ENCODE assay signal across 20 cellular contexts in genomic region chr11:119476666-119477331, GRCh38. TPM values are rescaled to one million over a fixed set of nuclear protein-coding genes. Genes with fewer than 3 reads are reported as not detected.
"Had no signal": no experiment of that assay in that cellular context is flagged by ENCODE, and none has a peak within 500 bp of the region (broad histone marks: within the 10 kb centered on the region; RNA-seq: fewer than 3 reads in every experiment).

No MANE protein-coding gene starts in this region.

- H3K9ac ChIP-seq: parathyroid adenoma, SK-N-SH had no signal

- H3K4me2 ChIP-seq: SK-N-SH had no signal

- H3K27me3 ChIP-seq: ascending aorta, gastroesophageal sphincter, suprapubic skin had no signal

- H3K4me3 Mint-ChIP-seq: activated naive CD4-positive, alpha-beta T cell treated with anti-CD3 and anti-CD28 coated beads, Interleukin-2, amount 10 ng/mL, durations not matched to agents 7 days and 5 days; activated T-helper 17 cell treated with anti-CD3 and anti-CD28 coated beads, Interleukin-2, amount 50 U/mL, for 72 hours; naive thymus-derived CD4-positive, alpha-beta T cell; T-cell had no signal

- H2AFZ ChIP-seq: parathyroid adenoma had no signal

- H3K9me3 ChIP-seq: ascending aorta, gastroesophageal sphincter, heart right ventricle, SK-N-SH, suprapubic skin, upper lobe of right lung had no signal

- H3K36me3 Mint-ChIP-seq: activated naive CD4-positive, alpha-beta T cell treated with anti-CD3 and anti-CD28 coated beads, Interleukin-2, amount 10 ng/mL, durations not matched to agents 7 days and 5 days; naive thymus-derived CD4-positive, alpha-beta T cell; T-cell had no signal

- H3K9me3 Mint-ChIP-seq: activated naive CD4-positive, alpha-beta T cell treated with anti-CD3 and anti-CD28 coated beads, Interleukin-2, amount 10 ng/mL, durations not matched to agents 7 days and 5 days; activated T-helper 17 cell treated with anti-CD3 and anti-CD28 coated beads, Interleukin-2, amount 50 U/mL, for 72 hours; T-cell had no signal

- H3K27ac Mint-ChIP-seq: activated naive CD4-positive, alpha-beta T cell treated with anti-CD3 and anti-CD28 coated beads, Interleukin-2, amount 10 ng/mL, durations not matched to agents 7 days and 5 days; activated T-helper 17 cell treated with anti-CD3 and anti-CD28 coated beads, Interleukin-2, amount 50 U/mL, for 72 hours; T-cell had no signal

- H3K4me3 ChIP-seq: ascending aorta, gastroesophageal sphincter, heart right ventricle, suprapubic skin, upper lobe of right lung had no signal

- H3K36me3 ChIP-seq: ascending aorta, gastroesophageal sphincter, heart right ventricle, suprapubic skin, upper lobe of right lung had no signal

- H3K4me1 Mint-ChIP-seq: activated naive CD4-positive, alpha-beta T cell treated with anti-CD3 and anti-CD28 coated beads, Interleukin-2, amount 10 ng/mL, durations not matched to agents 7 days and 5 days had no signal

- H3K27ac ChIP-seq: ascending aorta, gastroesophageal sphincter, heart right ventricle, parathyroid adenoma, suprapubic skin, upper lobe of right lung had no signal

- ATAC-seq: activated CD4-positive, CD25-positive, alpha-beta regulatory T cell treated with anti-CD3 and anti-CD28 coated beads, Interleukin-2, amount 50 U/mL, for 24 hours; activated T-helper 17 cell treated with anti-CD3 and anti-CD28 coated beads, Interleukin-2, amount 50 U/mL, for 72 hours; gastroesophageal sphincter; heart right ventricle; naive thymus-derived CD4-positive, alpha-beta T cell; stimulated activated naive CD8-positive, alpha-beta T cell treated with anti-CD3 and anti-CD28 coated beads, Interleukin-15, Interleukin-2, amounts not matched to agents 100 U/mL and 50 U/mL, for 24 hours; T-cell; upper lobe of right lung had no signal

- H3K4me1 ChIP-seq: ascending aorta, upper lobe of right lung had no signal

- DNase-seq: activated CD4-positive, alpha-beta T cell treated with anti-CD3 and anti-CD28 coated beads, Interleukin-2, amount 50 U/mL, for 4 hours; activated naive CD4-positive, alpha-beta T cell treated with anti-CD3 and anti-CD28 coated beads, Interleukin-2, amount 10 ng/mL, durations not matched to agents 7 days and 5 days; dermis blood vessel endothelial cell; erythroblast; heart right ventricle; mammary epithelial cell; naive thymus-derived CD4-positive, alpha-beta T cell; SK-N-SH; small intestine; stimulated activated CD4-positive, alpha-beta T cell treated with anti-CD3 and anti-CD28 coated beads, Interleukin-4, amount 100 ng/mL, for 24 hours; stimulated activated naive CD8-positive, alpha-beta T cell treated with anti-CD3 and anti-CD28 coated beads, Interleukin-15, Interleukin-2, amounts not matched to agents 100 U/mL and 50 U/mL, for 24 hours; T-cell; T-helper 9 cell; upper lobe of right lung had no signal

RNA-seq across cellular contexts. Expression of gene THY1, which starts 53.8 kb away (rescaled TPM):
- polyA plus RNA-seq: naive thymus-derived CD4-positive, alpha-beta T cell had no signal
